Comparison of ENCODE assay signal across 19 cellular contexts in the genomic region with DNA sequence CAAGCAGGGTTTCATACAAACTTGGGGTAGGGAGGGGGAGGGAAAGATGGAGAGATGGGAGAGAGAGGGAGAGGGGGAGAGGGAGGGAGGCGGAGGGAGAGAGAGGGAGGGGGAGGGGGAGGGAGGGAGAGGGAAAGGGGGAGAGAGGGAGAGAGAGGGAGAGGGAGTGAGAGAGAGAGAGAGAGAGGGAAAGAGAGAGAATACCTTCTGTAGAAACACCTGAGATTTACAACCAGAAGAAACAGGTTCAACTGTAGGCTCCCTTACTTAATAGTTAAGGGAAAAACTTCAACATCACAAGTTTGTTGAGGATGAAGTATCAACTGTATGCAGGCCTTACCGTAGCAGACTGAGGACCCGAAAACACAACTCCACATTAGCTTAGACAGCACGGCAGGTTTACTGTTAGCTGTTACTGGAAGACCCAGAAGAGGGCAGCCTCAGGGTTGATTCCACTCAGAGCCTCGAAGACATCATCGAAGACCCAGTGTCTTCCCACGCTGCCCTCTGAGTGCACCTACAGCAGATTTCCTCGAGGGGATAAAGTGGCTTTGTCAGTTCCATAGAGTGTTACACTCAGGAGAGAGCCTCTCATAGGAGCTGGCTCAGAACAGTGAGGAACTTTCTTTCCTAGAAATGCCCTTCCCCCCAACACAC.
DNase-seq lines count a peak whose midpoint lies in the region; ATAC-seq, FAIRE-seq and TF ChIP-seq lines count a peak whose summit lies in the region.
"Had no signal": no experiment of that assay in that cellular context is flagged by ENCODE, and none has a peak within 500 bp of the region (broad histone marks: within the 10 kb centered on the region; RNA-seq: fewer than 3 reads in every experiment).

No MANE protein-coding gene starts in this region.

- TF ChIP-seq CTCF in D721Med (IDR thresholded peaks at IDR 0.05; ENCODE audit: insufficient read depth, missing control alignments) (peak; percentile 5), PC-3 (conservative IDR thresholded peaks at IDR 0.05; ENCODE audit: low read depth, low read length) (peak; percentile 33), endodermal cell (conservative IDR thresholded peaks at IDR 0.05) (peak; percentile 43), body of pancreas (IDR thresholded peaks at IDR 0.05) (no peak)

- CTCF ChIA-PET in HEK293T (lab: Yijun Ruan, JAX) (no interaction called here), PC-3 (lab: Charles Lee) (no interaction called here)

- no peaks in the 10 kb centered on the region for H3K9me3 Mint-ChIP-seq in endodermal cell
- H3K9me3 Mint-ChIP-seq: activated naive CD4-positive, alpha-beta T cell treated with anti-CD3 and anti-CD28 coated beads, Interleukin-2, amount 10 ng/mL, durations not matched to agents 7 days and 5 days had no signal

- no peak overlapping the region for H2AFZ ChIP-seq in PC-3 (ENCODE audit: low read length)
- H2AFZ ChIP-seq: parathyroid adenoma had no signal

- POLR2A ChIA-PET in HEK293T (lab: Yijun Ruan, JAX): no interaction called here
- POLR2A ChIA-PET in PC-3 (lab: Charles Lee; ENCODE audit: unreplicated experiment): no interaction called here

- H3K4me1 ChIP-seq in PC-3 (ENCODE audit: insufficient read depth, low read length) (no peaks in the 10 kb centered on the region), endodermal cell (ENCODE audit: control insufficient read depth, insufficient read depth, low read length) (no peaks in the 10 kb centered on the region), body of pancreas (peaks cover 5% of the 10 kb centered on the region)
- H3K4me1 ChIP-seq: parathyroid adenoma had no signal

- H3K27me3 Mint-ChIP-seq in endodermal cell (ENCODE audit: insufficient read depth): no peaks in the 10 kb centered on the region
- H3K27me3 Mint-ChIP-seq: activated naive CD4-positive, alpha-beta T cell treated with anti-CD3 and anti-CD28 coated beads, Interleukin-2, amount 10 ng/mL, durations not matched to agents 7 days and 5 days had no signal

- no peak overlapping the region for H3K4me2 ChIP-seq in PC-3 (ENCODE audit: low read length)
- H3K4me2 ChIP-seq: KMS-11 had no signal

- FAIRE-seq in D721Med (lab: Jason Lieb, UNC) (no peak), GM12891 (lab: Jason Lieb, UNC) (no peak)
- FAIRE-seq: GM12892 had no signal

- H3K9ac ChIP-seq in PC-3 (ENCODE audit: low read length): no peak overlapping the region
- no peak overlapping the region for H3K9ac ChIP-seq in endodermal cell (ENCODE audit: extremely low read depth, low read length, poor library complexity, severe bottlenecking)
- H3K9ac ChIP-seq: KMS-11, parathyroid adenoma had no signal

- peak; percentile 23; the same call in 1 of the 2 replicates for ATAC-seq in PC-3
- no peak for ATAC-seq in body of pancreas

- peaks cover 2% of the 10 kb centered on the region; the same call in 1 of the 2 replicates for H3K36me3 ChIP-seq in PC-3 (ENCODE audit: low read depth, low read length)
- H3K36me3 ChIP-seq in endodermal cell (ENCODE audit: control insufficient read depth, insufficient read depth, low read length): peaks cover 73% of the 10 kb centered on the region
- no peaks in the 10 kb centered on the region for H3K36me3 ChIP-seq in body of pancreas (replicated peaks in 1 of 2; ENCODE audit: insufficient read depth in 1 of 2, low read depth in 2 of 2)

- whole genome bisulfite sequencing in endodermal cell (ENCODE audit: insufficient coverage in 1 of 2, insufficient read length in 1 of 2), 2 experiments: 77 to 89% methylated on average over 7 of the region's 8 CpGs
- WGBS in body of pancreas, 2 donors: 87 to 90% methylated on average over 7 of the region's 8 CpGs

- H3K9me3 ChIP-seq in PC-3 (ENCODE audit: low read length) (no peaks in the 10 kb centered on the region), endodermal cell (ENCODE audit: control insufficient read depth, low read length) (no peaks in the 10 kb centered on the region), body of pancreas (no peaks in the 10 kb centered on the region)
- H3K9me3 ChIP-seq: testis had no signal

- H4K20me1 ChIP-seq in PC-3 (ENCODE audit: low read length): no peaks in the 10 kb centered on the region

- no peak overlapping the region for H3K4me3 ChIP-seq in PC-3 (ENCODE audit: low read length)
- H3K4me3 ChIP-seq in endodermal cell (ENCODE audit: low read length): no peak overlapping the region
- no peak overlapping the region for H3K4me3 ChIP-seq in body of pancreas
- H3K4me3 ChIP-seq: testis had no signal

- H3F3A ChIP-seq in PC-3 (ENCODE audit: low read length, unreplicated experiment): no peaks in the 10 kb centered on the region

- TF ChIP-seq POLR2A in body of pancreas (IDR thresholded peaks at IDR 0.05): no peak
- TF ChIP-seq POLR2A in GM12891 (IDR thresholded peaks at IDR 0.05; ENCODE audit: low read depth, low read length): no peak

- intact Hi-C loops in PC-3 (cut with micrococcal nuclease): no loop called here
- intact Hi-C loops in body of pancreas (cut with DNase I): no loop called here

- H3K36me3 Mint-ChIP-seq in endodermal cell (ENCODE audit: low read depth): peaks cover 47% of the 10 kb centered on the region
- H3K36me3 Mint-ChIP-seq: activated naive CD4-positive, alpha-beta T cell treated with anti-CD3 and anti-CD28 coated beads, Interleukin-2, amount 10 ng/mL, durations not matched to agents 7 days and 5 days had no signal

- no peaks in the 10 kb centered on the region for H3K79me2 ChIP-seq in PC-3 (ENCODE audit: low read length)
- H3K79me2 ChIP-seq: parathyroid adenoma had no signal

- DNase-seq in D721Med (ENCODE audit: insufficient read length, low spot score) (no peak), HEK293T (ENCODE audit: extremely low spot score) (peak; percentile 22), PC-3 (peak; percentile 17), endodermal cell (peak; percentile 70), amygdala (lab: John Stamatoyannopoulos, UW) (no peak), body of pancreas (no peak), GM12891 (ENCODE audit: insufficient read length, low spot score) (no peak), DMS153 (lab: John Stamatoyannopoulos, UW) (no peak)
- DNase-seq: activated naive CD4-positive, alpha-beta T cell treated with anti-CD3 and anti-CD28 coated beads, Interleukin-2, amount 10 ng/mL, durations not matched to agents 7 days and 5 days; dermis blood vessel endothelial cell; GF-D8; glutamatergic neuron; NCI-H146; OCI-M1; stimulated activated CD4-positive, alpha-beta T cell treated with anti-CD3 and anti-CD28 coated beads, Interleukin-2, amount 100 ng/mL, for 48 hours; testis had no signal

- BruUV-seq in PC-3 (replicated peaks; lab: Mats Ljungman, UMichigan): no TSS peak

- H3K4me1 Mint-ChIP-seq in endodermal cell: peaks cover 18% of the 10 kb centered on the region
- H3K4me1 Mint-ChIP-seq: activated naive CD4-positive, alpha-beta T cell treated with anti-CD3 and anti-CD28 coated beads, Interleukin-2, amount 10 ng/mL, durations not matched to agents 7 days and 5 days had no signal

- H3K27ac ChIP-seq in PC-3 (ENCODE audit: low read length) (no peak overlapping the region), endodermal cell (ENCODE audit: low read depth, low read length) (no peak overlapping the region), body of pancreas (no peak overlapping the region)
- H3K27ac ChIP-seq: KMS-11, parathyroid adenoma, testis had no signal

- peak overlapping the region; percentile 61 for H3K27ac Mint-ChIP-seq in endodermal cell
- H3K27ac Mint-ChIP-seq: activated naive CD4-positive, alpha-beta T cell treated with anti-CD3 and anti-CD28 coated beads, Interleukin-2, amount 10 ng/mL, durations not matched to agents 7 days and 5 days had no signal

- no peak overlapping the region for H3K4me3 Mint-ChIP-seq in endodermal cell
- H3K4me3 Mint-ChIP-seq: activated naive CD4-positive, alpha-beta T cell treated with anti-CD3 and anti-CD28 coated beads, Interleukin-2, amount 10 ng/mL, durations not matched to agents 7 days and 5 days had no signal

- no peaks in the 10 kb centered on the region for H3K9me2 ChIP-seq in PC-3 (replicated peaks; ENCODE audit: low read length)

- no peaks in the 10 kb centered on the region for H3K27me3 ChIP-seq in PC-3 (ENCODE audit: low read length)
- no peaks in the 10 kb centered on the region for H3K27me3 ChIP-seq in endodermal cell (ENCODE audit: control insufficient read depth, insufficient read depth, low read length, poor library complexity, severe bottlenecking)
- H3K27me3 ChIP-seq in body of pancreas: no peaks in the 10 kb centered on the region
- H3K27me3 ChIP-seq: testis had no signal

TF ChIP-seq in HEK293T, 16 proteins besides CTCF, POLR2A, EP300 and RAD21:
- TF ChIP-seq NFRKB (IDR thresholded peaks at IDR 0.05) (no peak), FOXA1 (IDR thresholded peaks at IDR 0.05) (no peak), CTBP1 (IDR thresholded peaks at IDR 0.05; ENCODE audit: borderline replicate concordance) (no peak), HDGF (IDR thresholded peaks at IDR 0.05; ENCODE audit: borderline replicate concordance) (no peak), LEF1 (IDR thresholded peaks at IDR 0.05; ENCODE audit: borderline replicate concordance) (no peak), SUZ12 (IDR thresholded peaks at IDR 0.05) (no peak), ARNT (IDR thresholded peaks at IDR 0.05) (no peak), L3MBTL2 (conservative IDR thresholded peaks at IDR 0.05) (no peak)

TF ChIP-seq in GM12891, 5 proteins besides CTCF, POLR2A, EP300 and RAD21:
- TF ChIP-seq POU2F2 (IDR thresholded peaks at IDR 0.05; ENCODE audit: low read depth, low read length) (no peak), TAF1 (IDR thresholded peaks at IDR 0.05; ENCODE audit: low read depth, low read length) (no peak), PAX5 (IDR thresholded peaks at IDR 0.05; ENCODE audit: insufficient read depth, low read length, severe bottlenecking) (no peak), POLR2AphosphoS5 (IDR thresholded peaks at IDR 0.05; ENCODE audit: low read depth, low read length) (no peak), SPI1 (IDR thresholded peaks at IDR 0.05; ENCODE audit: low read depth, low read length) (no peak)
TF ChIP-seq in GM12891: peak in this region for 0.

Comparison
In these comparisons a context has a peak if more than half of its experiments do, and no peak if none do; other contexts are left out.
1. DNase-seq: peak in HEK293T (single experiment), PC-3 (single experiment) and endodermal cell (single experiment); none in D721Med (single experiment), amygdala (0 of 56), body of pancreas (0 of 4), GM12891 (single experiment) and DMS153 (single experiment).
2. CTCF ChIP-seq: peak in D721Med (single experiment), PC-3 (single experiment) and endodermal cell (single experiment); none in body of pancreas (0 of 7).